ENCODE assay signal across 7 cellular contexts in genomic region chr1:39061516-39061915, GRCh38. TPM values are rescaled to one million over a fixed set of nuclear protein-coding genes. Genes with fewer than 3 reads are reported as not detected.
DNase-seq lines count a peak whose midpoint lies in the region; ATAC-seq and TF ChIP-seq lines count a peak whose summit lies in the region.
"Not testable (repeated sequence)": the region's sequence is repeated elsewhere in the genome, so short reads cannot be mapped to it uniquely, and the experiment has no call there.

No MANE protein-coding gene starts in this region.

- TF ChIP-seq CTCF in lower lobe of right lung (IDR thresholded peaks at IDR 0.05); spleen (IDR thresholded peaks at IDR 0.05 in 8 of 11, conservative IDR thresholded peaks at IDR 0.05 in 3 of 11); upper lobe of right lung (IDR thresholded peaks at IDR 0.05): not testable (repeated sequence)

- H3K9me3 Mint-ChIP-seq in activated T-cell treated with anti-CD3 and anti-CD28 coated beads, Interleukin-2, amount 50 U/mL, for 24 hours, result not testable (repeated sequence)

- H3K27me3 Mint-ChIP-seq in activated T-cell treated with anti-CD3 and anti-CD28 coated beads, Interleukin-2, amount 50 U/mL, for 24 hours, result not testable (repeated sequence)

- H3K27ac ChIP-seq in lower lobe of right lung, spleen, upper lobe of right lung: not testable (repeated sequence)

- not testable (repeated sequence) for H3K4me1 ChIP-seq in lower lobe of right lung, upper lobe of right lung
- H3K4me1 ChIP-seq in spleen, result peaks cover 0 to 24% (median 2%) of the 10 kb centered on the region in 6 donors

- not testable (repeated sequence) for H3K36me3 ChIP-seq in lower lobe of right lung, spleen, upper lobe of right lung

- not testable (repeated sequence) for H3K27ac Mint-ChIP-seq in activated T-cell treated with anti-CD3 and anti-CD28 coated beads, Interleukin-2, amount 50 U/mL, for 24 hours

- H3K36me3 Mint-ChIP-seq in activated T-cell treated with anti-CD3 and anti-CD28 coated beads, Interleukin-2, amount 50 U/mL, for 24 hours (ENCODE audit: low read depth), result not testable (repeated sequence)

- intact Hi-C loops in lower lobe of right lung (cut with DNase I); posterior vena cava (cut with DNase I); sciatic nerve (cut with DNase I); spleen (cut with DNase I; ENCODE audit: low total_unique reads); upper lobe of right lung (cut with DNase I): not testable (repeated sequence)

- not testable (repeated sequence) for H3K27me3 ChIP-seq in lower lobe of right lung (ENCODE audit: low read depth); spleen (replicated peaks in 1 of 7); upper lobe of right lung

- H3K4me1 Mint-ChIP-seq in activated T-cell treated with anti-CD3 and anti-CD28 coated beads, Interleukin-2, amount 50 U/mL, for 24 hours (ENCODE audit: low read depth), result not testable (repeated sequence)

- not testable (repeated sequence) for H3K4me3 Mint-ChIP-seq in activated T-cell treated with anti-CD3 and anti-CD28 coated beads, Interleukin-2, amount 50 U/mL, for 24 hours

- not testable (repeated sequence) for TF ChIP-seq POLR2A in spleen (IDR thresholded peaks at IDR 0.05)

- DNase-seq in activated T-cell treated with anti-CD3 and anti-CD28 coated beads, Interleukin-2, amount 50 U/mL, for 24 hours, result peak; percentile 2
- DNase-seq in lower lobe of right lung (peak; percentile 6), mesenteric fat pad (ENCODE audit: low spot score) (peak; percentile 53), posterior vena cava (ENCODE audit: low spot score) (peak; percentile 35), sciatic nerve (ENCODE audit: low spot score) (peak; percentile 33), spleen (peak; percentile 10), upper lobe of right lung (peak; percentile 22)

- H3K4me3 ChIP-seq in lower lobe of right lung, spleen, upper lobe of right lung: not testable (repeated sequence)

- ATAC-seq in lower lobe of right lung, sciatic nerve, upper lobe of right lung: not testable (repeated sequence)

- not testable (repeated sequence) for H3K9me3 ChIP-seq in lower lobe of right lung, spleen, upper lobe of right lung

- 95 to 99% (median 97%) methylated on average over 7 of the region's 7 CpGs for WGBS in spleen, 5 donors

RNA-seq across cellular contexts. Expression of gene NDUFS5, which starts 35.4 kb away (rescaled TPM):
- total RNA-seq in lower lobe of right lung, result 140 TPM
- total RNA-seq in mesenteric fat pad, result 233 TPM
- total RNA-seq in posterior vena cava, result 100 to 1,000 TPM; 203 to 208 TPM
- 149 TPM for total RNA-seq in sciatic nerve
- total RNA-seq in spleen, result 100 to 1,000 TPM in 5 of 7 donors, 10 to 100 TPM in 2; 89.7 to 296 (median 120) TPM
- polyA plus RNA-seq in spleen, result 100 to 1,000 TPM; 292 to 338 (median 297) TPM
- total RNA-seq in upper lobe of right lung, result 154 TPM

Comparison
In these comparisons a context has a peak if more than half of its experiments do, and no peak if none do; other contexts are left out.
1. DNase-seq: peak in every context shown above with its lines; median percentile 53 in mesenteric fat pad; 35 in posterior vena cava; 33 in sciatic nerve; 22 in upper lobe of right lung; 10 in spleen; 6 in lower lobe of right lung; 2 in activated T-cell treated with anti-CD3 and anti-CD28 coated beads, Interleukin-2, amount 50 U/mL, for 24 hours.